ENCODE assay signal across 12 cellular contexts in the genomic region with DNA sequence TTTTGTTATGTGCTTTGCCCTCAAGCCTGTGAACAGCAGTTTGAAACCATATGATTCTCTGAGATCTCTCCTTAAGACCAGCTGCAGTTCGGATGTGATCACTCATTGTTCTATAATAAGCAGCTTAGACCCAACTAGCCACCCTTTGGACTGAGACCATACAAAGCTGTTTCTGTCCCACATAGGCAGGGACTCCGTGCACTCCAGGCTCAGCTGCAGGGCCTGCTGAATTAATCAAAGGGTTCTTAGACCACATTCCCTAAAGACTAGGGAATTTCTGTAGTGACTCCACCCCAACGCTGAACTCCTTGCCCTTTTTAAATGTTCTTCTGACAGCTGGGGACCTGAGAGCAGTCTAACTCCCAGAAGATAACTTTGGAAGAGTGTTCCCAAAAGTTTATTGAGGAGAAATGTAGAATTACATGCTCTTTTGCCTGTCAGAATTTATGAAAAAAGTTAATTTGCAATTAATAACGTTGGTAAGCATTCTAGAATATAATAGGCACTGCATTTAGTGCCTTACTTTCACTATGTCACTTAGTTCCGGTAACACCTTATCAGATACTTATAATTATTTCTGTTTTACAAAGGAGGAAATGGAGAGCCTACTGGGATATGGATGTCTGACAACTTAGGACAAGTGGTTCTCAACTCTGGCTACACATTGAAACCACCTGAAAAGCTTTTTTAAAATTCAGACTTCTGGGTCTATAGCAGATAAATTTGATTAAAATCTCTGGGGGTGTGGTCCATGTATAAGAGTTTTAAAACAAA. TPM values are rescaled to one million over a fixed set of nuclear protein-coding genes. Genes with fewer than 3 reads are reported as not detected.
DNase-seq lines count a peak whose midpoint lies in the region; ATAC-seq, FAIRE-seq and TF ChIP-seq lines count a peak whose summit lies in the region.
"Had no signal": no experiment of that assay in that cellular context is flagged by ENCODE, and none has a peak within 500 bp of the region (broad histone marks: within the 10 kb centered on the region; RNA-seq: fewer than 3 reads in every experiment).

No MANE protein-coding gene starts in this region.

- H3K9ac ChIP-seq in kidney (ENCODE audit: low read length in 2 of 2) = peak overlapping the region in 1 of 2 donors; percentile 5

- DNase-seq in HTR-8/SVneo (ENCODE audit: insufficient read length, low spot score) = no peak
- no peak for DNase-seq in coronary artery (ENCODE audit: low spot score)
- DNase-seq in kidney = peak; percentile 75
- no peak for DNase-seq in sigmoid colon
- DNase-seq in activated CD8-positive, alpha-beta memory T cell treated with anti-CD3 and anti-CD28 coated beads, Interleukin-2, amount 50 U/mL, for 48 hours = no peak
- no peak for DNase-seq in NCI-H1694 treated with DMSO at 0.1 percent for 48 hours (lab: John Stamatoyannopoulos, UW)
- no peak for DNase-seq in activated T-helper 2 cell treated with anti-CD3 and anti-CD28 coated beads, Interferon-gamma antibody, Interleukin-2, Interleukin-4, amounts not matched to agents 10 μg/mL and 5 μg/mL and 100 μg/mL, durations not matched to agents 14 hours and 24 hours and 36 hours (ENCODE audit: low spot score)
- DNase-seq: activated CD4-positive, alpha-beta memory T cell treated with anti-CD3 and anti-CD28 coated beads, Interleukin-2, amount 10 ng/mL, durations not matched to agents 7 days and 5 days; NCI-H2081 treated with DMSO at 0.1 percent for 48 hours; stimulated activated CD4-positive, alpha-beta T cell treated with anti-CD3 and anti-CD28 coated beads, Interleukin-4, amount 100 ng/mL, for 1 hour had no signal

- H3K4me1 ChIP-seq in kidney (ENCODE audit: control insufficient read depth in 1 of 2, insufficient read depth in 1 of 2, low read depth in 1 of 2, low read length in 2 of 2) (peaks cover 0 to 6% of the 10 kb centered on the region in 2 donors), sigmoid colon (peaks cover 0 to 39% (median 17%) of the 10 kb centered on the region in 4 donors)

- ATAC-seq in GM18517 (IDR thresholded peaks at IDR 0.05; ENCODE audit: unreplicated experiment) = no peak

- TF ChIP-seq CTCF in coronary artery (IDR thresholded peaks at IDR 0.05) (no peak), kidney (IDR thresholded peaks at IDR 0.05; ENCODE audit: borderline replicate concordance, extremely low read depth, insufficient read depth) (no peak), sigmoid colon (IDR thresholded peaks at IDR 0.05) (no peak)

- H3K9me3 Mint-ChIP-seq in activated T-helper 2 cell treated with anti-CD3 and anti-CD28 coated beads, Interferon-gamma antibody, Interleukin-2, Interleukin-4, amounts not matched to agents 10 μg/mL and 5 μg/mL and 100 μg/mL, durations not matched to agents 14 hours and 24 hours and 36 hours = no peaks in the 10 kb centered on the region
- H3K9me3 Mint-ChIP-seq: activated CD4-positive, alpha-beta memory T cell treated with anti-CD3 and anti-CD28 coated beads, Interleukin-2, amount 10 ng/mL, durations not matched to agents 7 days and 5 days had no signal

- no peak overlapping the region for H3K27ac Mint-ChIP-seq in activated T-helper 2 cell treated with anti-CD3 and anti-CD28 coated beads, Interferon-gamma antibody, Interleukin-2, Interleukin-4, amounts not matched to agents 10 μg/mL and 5 μg/mL and 100 μg/mL, durations not matched to agents 14 hours and 24 hours and 36 hours
- H3K27ac Mint-ChIP-seq: activated CD4-positive, alpha-beta memory T cell treated with anti-CD3 and anti-CD28 coated beads, Interleukin-2, amount 10 ng/mL, durations not matched to agents 7 days and 5 days had no signal

- no peak for TF ChIP-seq POLR2A in sigmoid colon (IDR thresholded peaks at IDR 0.05)

- H3K4me3 ChIP-seq in coronary artery (peak overlapping the region; percentile 32), kidney (ENCODE audit: low read length in 2 of 2) (peak overlapping the region in 1 of 2 donors; percentile 22), sigmoid colon (no peak overlapping the region)
- H3K4me3 ChIP-seq: SK-N-MC had no signal

- H3K4me1 Mint-ChIP-seq in activated T-helper 2 cell treated with anti-CD3 and anti-CD28 coated beads, Interferon-gamma antibody, Interleukin-2, Interleukin-4, amounts not matched to agents 10 μg/mL and 5 μg/mL and 100 μg/mL, durations not matched to agents 14 hours and 24 hours and 36 hours (ENCODE audit: low read depth) = no peaks in the 10 kb centered on the region
- H3K4me1 Mint-ChIP-seq: activated CD4-positive, alpha-beta memory T cell treated with anti-CD3 and anti-CD28 coated beads, Interleukin-2, amount 10 ng/mL, durations not matched to agents 7 days and 5 days had no signal

- TF ChIP-seq EP300 in sigmoid colon (IDR thresholded peaks at IDR 0.05) = no peak

- H3K9me3 ChIP-seq in kidney (ENCODE audit: control insufficient read depth in 1 of 2, low read length in 2 of 2) = no peaks in the 10 kb centered on the region
- H3K9me3 ChIP-seq in sigmoid colon = no peaks in the 10 kb centered on the region

- no peaks in the 10 kb centered on the region for H3K27me3 ChIP-seq in sigmoid colon

- 59 to 65% methylated on average over 5 of the region's 5 CpGs for WGBS in sigmoid colon, 2 donors

- intact Hi-C loops in kidney (cut with DNase I) (no loop called here), sigmoid colon (cut with DNase I) (no loop called here)
- intact Hi-C loops in activated T-helper 2 cell treated with anti-CD3 and anti-CD28 coated beads, Interferon-gamma antibody, Interleukin-2, Interleukin-4, amounts not matched to agents 10 μg/mL and 5 μg/mL and 100 μg/mL, durations not matched to agents 14 hours and 24 hours and 36 hours (cut with micrococcal nuclease) = no loop called here

- H3K27me3 Mint-ChIP-seq in activated T-helper 2 cell treated with anti-CD3 and anti-CD28 coated beads, Interferon-gamma antibody, Interleukin-2, Interleukin-4, amounts not matched to agents 10 μg/mL and 5 μg/mL and 100 μg/mL, durations not matched to agents 14 hours and 24 hours and 36 hours (ENCODE audit: low read depth) = no peaks in the 10 kb centered on the region
- H3K27me3 Mint-ChIP-seq: activated CD4-positive, alpha-beta memory T cell treated with anti-CD3 and anti-CD28 coated beads, Interleukin-2, amount 10 ng/mL, durations not matched to agents 7 days and 5 days had no signal

- H3K27ac ChIP-seq in coronary artery = peak overlapping the region in 1 of 2 donors; percentile 10
- peak overlapping the region in 1 of 2 donors; percentile 23 for H3K27ac ChIP-seq in kidney (ENCODE audit: low read depth in 2 of 2, low read length in 2 of 2)
- H3K27ac ChIP-seq in sigmoid colon = peak overlapping the region; percentile 6 to 38 (median 22)
- H3K27ac ChIP-seq: SK-N-MC had no signal

- FAIRE-seq in HTR-8/SVneo (lab: Jason Lieb, UNC) (peak; percentile 9), kidney (lab: Jason Lieb, UNC) (no peak)

- H3K36me3 Mint-ChIP-seq in activated T-helper 2 cell treated with anti-CD3 and anti-CD28 coated beads, Interferon-gamma antibody, Interleukin-2, Interleukin-4, amounts not matched to agents 10 μg/mL and 5 μg/mL and 100 μg/mL, durations not matched to agents 14 hours and 24 hours and 36 hours (ENCODE audit: low read depth) = no peaks in the 10 kb centered on the region

- H3K36me3 ChIP-seq in kidney (ENCODE audit: control insufficient read depth in 1 of 2, insufficient read depth in 2 of 2, low read length in 2 of 2) (no peaks in the 10 kb centered on the region), sigmoid colon (no peaks in the 10 kb centered on the region)

- no peak overlapping the region for H3K4me3 Mint-ChIP-seq in activated T-helper 2 cell treated with anti-CD3 and anti-CD28 coated beads, Interferon-gamma antibody, Interleukin-2, Interleukin-4, amounts not matched to agents 10 μg/mL and 5 μg/mL and 100 μg/mL, durations not matched to agents 14 hours and 24 hours and 36 hours (ENCODE audit: low read depth)
- H3K4me3 Mint-ChIP-seq: activated CD4-positive, alpha-beta memory T cell treated with anti-CD3 and anti-CD28 coated beads, Interleukin-2, amount 10 ng/mL, durations not matched to agents 7 days and 5 days had no signal

RNA-seq across cellular contexts. Expression of a gene that starts 42.3 kb away (rescaled TPM):
- 34.4 TPM for total RNA-seq in kidney
- polyA plus RNA-seq in kidney (ENCODE audit: insufficient read depth, low read depth, low replicate concordance) = 12.2 TPM
- 10 to 100 TPM; 50.9 to 56.1 (median 53.5) TPM for total RNA-seq in sigmoid colon
- polyA plus RNA-seq in sigmoid colon = 10 to 100 TPM in 2 of 3 donors, 1 to 10 TPM in 1; 3.5 to 12.9 (median 10.8) TPM
- total RNA-seq in activated T-helper 2 cell treated with anti-CD3 and anti-CD28 coated beads, Interferon-gamma antibody, Interleukin-2, Interleukin-4, amounts not matched to agents 10 μg/mL and 5 μg/mL and 100 μg/mL, durations not matched to agents 14 hours and 24 hours and 36 hours = not detected in 2 replicates
- total RNA-seq: activated CD4-positive, alpha-beta memory T cell treated with anti-CD3 and anti-CD28 coated beads, Interleukin-2, amount 10 ng/mL, durations not matched to agents 7 days and 5 days had no signal

Comparison
In these comparisons a context has a peak if more than half of its experiments do, and no peak if none do; other contexts are left out.
1. RNA of a gene that starts 42.3 kb away (total RNA-seq): 50.9 to 56.1 TPM in sigmoid colon and 34.4 TPM in kidney (single experiment); not detected in activated T-helper 2 cell treated with anti-CD3 and anti-CD28 coated beads, Interferon-gamma antibody, Interleukin-2, Interleukin-4, amounts not matched to agents 10 μg/mL and 5 μg/mL and 100 μg/mL, durations not matched to agents 14 hours and 24 hours and 36 hours; every median in the first group is over 10 times any median in the second.